Comparison of ENCODE assay signal across 8 cellular contexts in the genomic region with DNA sequence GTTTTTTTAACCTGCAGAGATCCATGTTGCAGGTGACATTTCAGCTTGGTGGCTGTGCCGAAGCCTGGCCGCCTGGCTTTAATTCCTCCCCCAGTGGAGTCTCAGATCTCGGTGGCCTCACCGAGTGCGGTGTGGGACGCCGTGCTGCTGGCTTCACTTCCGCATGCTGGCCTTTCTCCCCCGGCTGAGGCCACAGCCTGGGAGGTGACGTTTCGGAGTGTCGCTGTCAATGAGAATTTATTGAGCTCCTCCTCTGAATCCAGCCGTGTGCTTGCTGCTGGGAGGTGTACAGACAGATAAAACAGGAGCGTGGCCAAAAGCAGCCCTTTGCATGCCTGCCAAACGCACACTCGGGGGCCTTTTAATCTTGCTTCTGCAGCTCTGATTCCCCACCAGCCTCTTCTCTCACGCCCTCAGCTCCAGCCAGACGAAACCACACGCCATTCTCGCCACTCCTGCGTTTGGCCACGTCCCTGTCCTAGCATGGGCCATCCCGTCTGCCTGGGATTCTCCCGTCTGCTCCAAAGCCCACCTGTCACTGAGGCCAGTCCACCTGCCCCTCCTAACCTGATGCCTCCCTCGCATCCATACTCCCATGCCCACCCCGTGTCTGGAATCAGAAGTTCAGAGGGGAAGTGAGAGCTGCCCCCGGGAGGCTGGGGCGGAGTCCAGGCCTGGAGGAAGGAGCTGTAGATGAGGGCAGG. TPM values are rescaled to one million over a fixed set of nuclear protein-coding genes. Genes with fewer than 3 reads are reported as not detected.
DNase-seq lines count a peak whose midpoint lies in the region; ATAC-seq, FAIRE-seq and TF ChIP-seq lines count a peak whose summit lies in the region.

No MANE protein-coding gene starts in this region.

- H3K4me3 ChIP-seq in upper lobe of left lung, result peak overlapping the region in 2 of 4 donors; percentile 20 to 70

- peaks cover 3% of the 10 kb centered on the region for H3K36me3 Mint-ChIP-seq in activated CD8-positive, alpha-beta memory T cell treated with anti-CD3 and anti-CD28 coated beads, Interleukin-2, amount 10 ng/mL, durations not matched to agents 7 days and 5 days

- peak overlapping the region; percentile 64 for H3K4me3 Mint-ChIP-seq in activated CD8-positive, alpha-beta memory T cell treated with anti-CD3 and anti-CD28 coated beads, Interleukin-2, amount 10 ng/mL, durations not matched to agents 7 days and 5 days

- peaks cover 44 to 93% (median 70%) of the 10 kb centered on the region in 4 donors for H3K4me1 ChIP-seq in upper lobe of left lung

- peaks cover 0 to 3% (median 0%) of the 10 kb centered on the region in 4 donors for H3K36me3 ChIP-seq in upper lobe of left lung

- no peaks in the 10 kb centered on the region for H3K9me3 ChIP-seq in upper lobe of left lung

- H3K27me3 ChIP-seq in upper lobe of left lung, result no peaks in the 10 kb centered on the region

- H3K9me3 Mint-ChIP-seq in activated CD8-positive, alpha-beta memory T cell treated with anti-CD3 and anti-CD28 coated beads, Interleukin-2, amount 10 ng/mL, durations not matched to agents 7 days and 5 days (ENCODE audit: low read depth), result no peaks in the 10 kb centered on the region

- TF ChIP-seq POLR2A in GM12891 (IDR thresholded peaks at IDR 0.05; ENCODE audit: low read depth, low read length) (0 out of 2 replicates have a peak, but pooled peaks have one; percentile 20), upper lobe of left lung (IDR thresholded peaks at IDR 0.05) (no peak)

- peak overlapping the region; percentile 75 for H3K27ac Mint-ChIP-seq in activated CD8-positive, alpha-beta memory T cell treated with anti-CD3 and anti-CD28 coated beads, Interleukin-2, amount 10 ng/mL, durations not matched to agents 7 days and 5 days

- no peak for TF ChIP-seq CTCF in upper lobe of left lung (IDR thresholded peaks at IDR 0.05)

- peaks cover 27% of the 10 kb centered on the region for H3K4me1 Mint-ChIP-seq in activated CD8-positive, alpha-beta memory T cell treated with anti-CD3 and anti-CD28 coated beads, Interleukin-2, amount 10 ng/mL, durations not matched to agents 7 days and 5 days

- TF ChIP-seq EP300 in upper lobe of left lung (IDR thresholded peaks at IDR 0.05), result no peak

- peak overlapping the region; percentile 54 to 94 (median 90) for H3K27ac ChIP-seq in upper lobe of left lung

- WGBS in upper lobe of left lung, 2 donors, result 49 to 63% methylated on average over 28 of the region's 28 CpGs

- H3K27me3 Mint-ChIP-seq in activated CD8-positive, alpha-beta memory T cell treated with anti-CD3 and anti-CD28 coated beads, Interleukin-2, amount 10 ng/mL, durations not matched to agents 7 days and 5 days, result no peaks in the 10 kb centered on the region

- FAIRE-seq in GM12891 (lab: Jason Lieb, UNC), result peak; percentile 97

- DNase-seq in GM12891 (ENCODE audit: insufficient read length, low spot score), result peak; percentile 82
- DNase-seq in activated CD8-positive, alpha-beta memory T cell treated with anti-CD3 and anti-CD28 coated beads, Interleukin-2, amount 10 ng/mL, durations not matched to agents 7 days and 5 days, result peak; percentile 75
- peak; percentile 94 for DNase-seq in left kidney (ENCODE audit: low read depth, low spot score)
- DNase-seq in upper lobe of left lung, result peak; percentile 63 to 66
- DNase-seq in LoVo (ENCODE audit: low spot score), result no peak
- DNase-seq in putamen (ENCODE audit: low spot score), result no peak
- DNase-seq in A172 (ENCODE audit: low spot score), result no peak

- CTCF ChIA-PET in activated CD8-positive, alpha-beta memory T cell treated with anti-CD3 and anti-CD28 coated beads, Interleukin-2, amount 10 ng/mL, durations not matched to agents 7 days and 5 days (lab: Charles Lee), result interaction anchor here (0.6 to 10.6 kb wide), 53 partner anchors 8 to 590 kb away, joined by 3 to 237 read pairs (median 4); a partner anchor contains a TSS

- ATAC-seq in HG03135 (IDR thresholded peaks at IDR 0.05; ENCODE audit: unreplicated experiment), result peak; percentile 30
- no peak for ATAC-seq in activated CD8-positive, alpha-beta memory T cell treated with anti-CD3 and anti-CD28 coated beads, Interleukin-2, amount 10 ng/mL, durations not matched to agents 7 days and 5 days
- ATAC-seq in upper lobe of left lung (ENCODE audit: low FRiP score in 2 of 2), result peak in 1 of 2 donors; percentile 21

TF ChIP-seq in GM12891, 5 proteins besides CTCF, POLR2A, EP300 and RAD21:
- peak; percentile 90 for TF ChIP-seq SPI1 (IDR thresholded peaks at IDR 0.05; ENCODE audit: low read depth, low read length)
- TF ChIP-seq POLR2AphosphoS5 (IDR thresholded peaks at IDR 0.05; ENCODE audit: low read depth, low read length), result no peak
- TF ChIP-seq PAX5 (IDR thresholded peaks at IDR 0.05; ENCODE audit: insufficient read depth, low read length, severe bottlenecking), result no peak
- TF ChIP-seq TAF1 (IDR thresholded peaks at IDR 0.05; ENCODE audit: low read depth, low read length), result no peak
- TF ChIP-seq POU2F2 (IDR thresholded peaks at IDR 0.05; ENCODE audit: low read depth, low read length), result peak; percentile 36; the same call in 1 of the 2 replicates
TF ChIP-seq in GM12891: peak in this region for 2.

RNA-seq across cellular contexts. Expression of a gene that starts 3.6 kb away (rescaled TPM):
- polyA plus RNA-seq in GM12891 (2012; ENCODE audit: low read depth, missing spikeins), result 18.7 TPM
- 10 to 100 TPM; 43.1 to 55.1 TPM for total RNA-seq in activated CD8-positive, alpha-beta memory T cell treated with anti-CD3 and anti-CD28 coated beads, Interleukin-2, amount 10 ng/mL, durations not matched to agents 7 days and 5 days
- 100 to 1,000 TPM in 2 of 6 donors, 10 to 100 TPM in 4; 80.2 to 332 (median 90.8) TPM for total RNA-seq in upper lobe of left lung
- 9.7 and 13.4 TPM in 2 replicates for total RNA-seq in A172 (2014; rRNA removed; shearing (Covaris generic))

Comparison
In these comparisons a context has a peak if more than half of its experiments do, and no peak if none do; other contexts are left out.
1. DNase-seq: peak in GM12891 (single experiment), activated CD8-positive, alpha-beta memory T cell treated with anti-CD3 and anti-CD28 coated beads, Interleukin-2, amount 10 ng/mL, durations not matched to agents 7 days and 5 days (single experiment), left kidney (single experiment) and upper lobe of left lung (2 of 2); none in LoVo (single experiment), putamen (single experiment) and A172 (single experiment).